Comparison of ENCODE assay signal across 1 cellular context in the genomic region with DNA sequence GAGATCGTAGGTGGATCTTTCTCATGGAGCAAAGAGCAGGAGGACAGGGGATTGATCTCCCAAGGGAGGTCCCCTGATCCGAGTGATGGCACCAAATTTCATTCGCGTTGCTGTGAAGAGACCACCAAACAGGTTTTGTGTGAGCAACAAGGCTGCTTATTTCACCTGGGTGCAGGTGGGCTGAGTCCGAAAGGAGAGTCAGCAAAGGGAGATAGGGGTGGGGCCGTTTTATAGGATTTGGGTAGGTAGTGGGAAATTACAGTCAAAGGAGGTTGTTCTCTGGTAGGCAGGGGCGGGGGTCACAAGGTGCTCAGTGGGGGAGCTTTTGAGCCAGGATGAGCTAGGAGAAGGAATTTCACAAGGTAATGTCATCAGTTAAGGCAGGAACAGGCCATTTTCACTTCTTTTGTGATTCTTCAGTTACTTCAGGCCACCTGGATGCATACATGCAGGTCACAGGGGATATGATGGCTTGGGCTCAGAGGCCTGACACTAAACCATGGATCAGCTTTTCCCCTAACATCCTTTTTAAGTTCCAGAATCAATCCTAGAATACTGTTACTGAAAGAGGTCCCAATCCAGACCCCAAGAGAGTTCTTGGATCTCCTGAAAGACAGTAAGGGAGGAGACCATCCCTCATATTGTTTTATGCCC.
TF ChIP-seq lines count a peak whose summit lies in the region.

No MANE protein-coding gene starts in this region.

TF ChIP-seq in GM23338, 12 proteins besides CTCF, POLR2A, EP300 and RAD21:
- 0 out of 2 replicates have a peak, but pooled peaks have one; percentile 9 for TF ChIP-seq ZNF462 (CRISPR knock-in tag; IDR thresholded peaks at IDR 0.05)
